In the genomic region with DNA sequence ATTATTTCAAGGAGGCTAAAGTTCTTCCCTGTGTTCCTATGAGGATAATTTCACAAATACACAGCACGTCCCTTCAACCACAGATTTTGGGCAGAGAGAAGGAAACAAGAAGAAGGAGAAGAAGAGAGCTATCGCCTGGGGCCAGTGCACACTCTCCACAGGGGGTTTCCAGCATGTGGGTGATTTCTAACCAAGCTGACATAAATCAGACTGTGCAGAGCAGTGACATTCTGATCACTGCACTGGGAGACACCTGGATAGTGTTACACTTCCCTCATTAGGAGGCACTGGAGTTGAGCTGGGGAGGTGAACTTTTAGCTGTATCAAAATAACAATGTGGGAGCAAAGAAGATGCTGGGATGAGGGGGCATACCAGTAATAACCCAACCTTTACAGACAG, we compare ENCODE assay signal across 12 cellular contexts.
A peak's percentile ranks its signal among the peaks of the same experiment; 100 is the strongest.
DNase-seq lines count a peak whose midpoint lies in the region; ATAC-seq and TF ChIP-seq lines count a peak whose summit lies in the region.
"Had no signal": no experiment of that assay in that cellular context is flagged by ENCODE, and none has a peak within 500 bp of the region (broad histone marks: within the 10 kb centered on the region; RNA-seq: fewer than 3 reads in every experiment).

No MANE protein-coding gene starts in this region.

- peak overlapping the region; percentile 95 for H3K27ac ChIP-seq in WERI-Rb-1
- H3K27ac ChIP-seq: VCaP had no signal

- H3K4me1 Mint-ChIP-seq in activated T-cell treated with anti-CD3 and anti-CD28 coated beads, Interleukin-2, amount 50 U/mL, for 72 hours (ENCODE audit: low read depth): no peaks in the 10 kb centered on the region
- H3K4me1 Mint-ChIP-seq: activated naive CD8-positive, alpha-beta T cell treated with anti-CD3 and anti-CD28 coated beads for 36 hours had no signal

- H3K9me3 Mint-ChIP-seq in activated T-cell treated with anti-CD3 and anti-CD28 coated beads, Interleukin-2, amount 50 U/mL, for 72 hours: no peaks in the 10 kb centered on the region
- H3K9me3 Mint-ChIP-seq: activated naive CD8-positive, alpha-beta T cell treated with anti-CD3 and anti-CD28 coated beads for 36 hours had no signal

- TF ChIP-seq CTCF in GM13977 (IDR thresholded peaks at IDR 0.05; ENCODE audit: extremely low read depth, insufficient read depth, missing control alignments) (no peak), WERI-Rb-1 (IDR thresholded peaks at IDR 0.05; ENCODE audit: low read depth, low read length) (no peak)

- peak; percentile 72 for ATAC-seq in GM21381 (IDR thresholded peaks at IDR 0.05; ENCODE audit: unreplicated experiment)
- peak; percentile 48 for ATAC-seq in HG03060 (IDR thresholded peaks at IDR 0.05; ENCODE audit: low read depth, unreplicated experiment)
- ATAC-seq in activated T-cell treated with anti-CD3 and anti-CD28 coated beads, Interleukin-2, amount 50 U/mL, for 72 hours (replicated peaks in 1 of 2): no peak

- H3K9me3 ChIP-seq in WERI-Rb-1 (ENCODE audit: severe bottlenecking): no peaks in the 10 kb centered on the region

- no peaks in the 10 kb centered on the region for H3K36me3 Mint-ChIP-seq in activated T-cell treated with anti-CD3 and anti-CD28 coated beads, Interleukin-2, amount 50 U/mL, for 72 hours (ENCODE audit: insufficient read depth in 2 of 2)
- H3K36me3 Mint-ChIP-seq: activated naive CD8-positive, alpha-beta T cell treated with anti-CD3 and anti-CD28 coated beads for 36 hours had no signal

- H3K4me3 ChIP-seq in WERI-Rb-1 (ENCODE audit: low read depth, low read length) (peak overlapping the region; percentile 28), H7 (ENCODE audit: insufficient read depth, low read depth, low read length) (no peak overlapping the region)

- in situ Hi-C loops in GM13977 (cut with MboI; ENCODE audit: low pct_unique_long_range_greater_than_20kb, low sequenced_read_pairs, unreplicated experiment): no loop called here

- H3K36me3 ChIP-seq in WERI-Rb-1 (no peaks in the 10 kb centered on the region), H7 (replicated peaks; ENCODE audit: control insufficient read depth, insufficient read depth, low read length) (no peaks in the 10 kb centered on the region)

- no peak overlapping the region for H3K27ac Mint-ChIP-seq in activated T-cell treated with anti-CD3 and anti-CD28 coated beads, Interleukin-2, amount 50 U/mL, for 72 hours
- H3K27ac Mint-ChIP-seq: activated naive CD8-positive, alpha-beta T cell treated with anti-CD3 and anti-CD28 coated beads for 36 hours; progenitor cell of endocrine pancreas had no signal

- H3K4me3 Mint-ChIP-seq in activated T-cell treated with anti-CD3 and anti-CD28 coated beads, Interleukin-2, amount 50 U/mL, for 72 hours: no peak overlapping the region
- H3K4me3 Mint-ChIP-seq: activated naive CD8-positive, alpha-beta T cell treated with anti-CD3 and anti-CD28 coated beads for 36 hours had no signal

- H3K27me3 ChIP-seq in WERI-Rb-1 (ENCODE audit: insufficient read depth, low read depth, severe bottlenecking) (no peaks in the 10 kb centered on the region), H7 (ENCODE audit: control insufficient read depth, insufficient read depth, low read length) (no peaks in the 10 kb centered on the region)

- no peaks in the 10 kb centered on the region for H3K27me3 Mint-ChIP-seq in activated T-cell treated with anti-CD3 and anti-CD28 coated beads, Interleukin-2, amount 50 U/mL, for 72 hours (ENCODE audit: low read depth)
- H3K27me3 Mint-ChIP-seq: activated naive CD8-positive, alpha-beta T cell treated with anti-CD3 and anti-CD28 coated beads for 36 hours; progenitor cell of endocrine pancreas had no signal

- DNase-seq in GM13977 (ENCODE audit: low spot score) (peak; percentile 57), WERI-Rb-1 (peak; percentile 77), H7 (no peak), NCI-H510A treated with DMSO at 0.1 percent for 48 hours (lab: John Stamatoyannopoulos, UW) (no peak)
- DNase-seq in activated T-cell treated with anti-CD3 and anti-CD28 coated beads, Interleukin-2, amount 50 U/mL, for 72 hours: no peak
- DNase-seq in stimulated activated CD4-positive, alpha-beta T cell treated with anti-CD3 and anti-CD28 coated beads, Interleukin-4, amount 100 ng/mL, for 24 hours: no peak
- DNase-seq: activated naive CD8-positive, alpha-beta T cell treated with anti-CD3 and anti-CD28 coated beads for 36 hours; Kasumi-1 had no signal

Comparison
In these comparisons a context has a peak if more than half of its experiments do, and no peak if none do; other contexts are left out.
1. DNase-seq: peak in GM13977 (single experiment) and WERI-Rb-1 (single experiment); none in activated T-cell treated with anti-CD3 and anti-CD28 coated beads, Interleukin-2, amount 50 U/mL, for 72 hours (0 of 2), stimulated activated CD4-positive, alpha-beta T cell treated with anti-CD3 and anti-CD28 coated beads, Interleukin-4, amount 100 ng/mL, for 24 hours (single experiment), H7 (single experiment) and NCI-H510A treated with DMSO at 0.1 percent for 48 hours (single experiment).
2. ATAC-seq: peak in GM21381 (single experiment) and HG03060 (single experiment); none in activated T-cell treated with anti-CD3 and anti-CD28 coated beads, Interleukin-2, amount 50 U/mL, for 72 hours (0 of 2).